Comparison of ENCODE assay signal across 8 cellular contexts in genomic region chr11:58567889-58568512, GRCh38. TPM values are rescaled to one million over a fixed set of nuclear protein-coding genes. Genes with fewer than 3 reads are reported as not detected.
DNase-seq lines count a peak whose midpoint lies in the region; ATAC-seq and TF ChIP-seq lines count a peak whose summit lies in the region.

No MANE protein-coding gene starts in this region.

- H3K4me3 ChIP-seq in gastrocnemius medialis = no peak overlapping the region

- H3K9me3 ChIP-seq in gastrocnemius medialis = no peaks in the 10 kb centered on the region

- in situ Hi-C loops in gastrocnemius medialis (cut with MboI; ENCODE audit: low sequenced_read_pairs in 4 of 4) = loop anchor here in 1 of 4 donors (25.0 kb wide), 1 partner anchor 569 kb away; the partner anchor contains the start of gene FAM111A

- peak; percentile 93 for ATAC-seq in GM21390 (IDR thresholded peaks at IDR 0.05; ENCODE audit: unreplicated experiment)
- ATAC-seq in gastrocnemius medialis = peak in 1 of 2 donors; percentile 82

- peaks cover 0 to 2% of the 10 kb centered on the region in 2 donors for H3K4me1 ChIP-seq in gastrocnemius medialis

- no peak overlapping the region for H3K27ac ChIP-seq in gastrocnemius medialis

- DNase-seq in ELF-1 (ENCODE audit: low read depth, low spot score) (peak; percentile 75), HPDE6-E6E7 (ENCODE audit: extremely low spot score) (peak; percentile 25), RPMI7951 (ENCODE audit: low read depth) (peak; percentile 69), glomerular visceral epithelial cell (ENCODE audit: extremely low spot score) (peak; percentile 58), gastrocnemius medialis (peak in 1 of 2 donors; percentile 23), middle frontal gyrus (ENCODE audit: extremely low spot score, low spot score) (no peak)
- DNase-seq in activated T-helper 9 cell treated with anti-CD3 and anti-CD28 coated beads, Interleukin-2, amount 50 U/mL, for 16 hours (ENCODE audit: low read depth) = peak; percentile 68

- TF ChIP-seq POLR2A in gastrocnemius medialis (IDR thresholded peaks at IDR 0.05) = no peak

- peaks cover 0 to 15% of the 10 kb centered on the region in 2 donors for H3K36me3 ChIP-seq in gastrocnemius medialis

- TF ChIP-seq CTCF in gastrocnemius medialis (IDR thresholded peaks at IDR 0.05 in 4 of 5, conservative IDR thresholded peaks at IDR 0.05 in 1 of 5) = peak; percentile 38 to 74 (median 57)

- no peaks in the 10 kb centered on the region for H3K27me3 ChIP-seq in gastrocnemius medialis

- intact Hi-C loops in gastrocnemius medialis (cut with DNase I; ENCODE audit: low total_unique reads) = no loop called here

RNA-seq across cellular contexts. Expression of gene LPXN, which starts 7.7 kb away (rescaled TPM):
- total RNA-seq in RPMI7951 (2014; rRNA removed; shearing (Covaris generic)) = 147 and 149 TPM in 2 replicates
- 1 to 10 TPM; 1.0 to 2.2 (median 1.9) TPM for total RNA-seq in gastrocnemius medialis

RNA-seq across cellular contexts. Expression of gene ZFP91, which starts 10.9 kb away (rescaled TPM):
- 64.2 and 77.3 TPM in 2 replicates for total RNA-seq in RPMI7951 (2014; rRNA removed; shearing (Covaris generic))
- 10 to 100 TPM; 59.0 to 94.7 (median 90.6) TPM for total RNA-seq in gastrocnemius medialis

RNA-seq across cellular contexts. Expression of gene CNTF, which starts 54.5 kb away (rescaled TPM):
- 1.8 and 3.0 TPM in 2 replicates for total RNA-seq in RPMI7951 (2014; rRNA removed; shearing (Covaris generic))
- total RNA-seq in gastrocnemius medialis = 1 to 10 TPM; 3.2 to 8.5 (median 4.0) TPM

Comparison
In these comparisons a context has a peak if more than half of its experiments do, and no peak if none do; other contexts are left out.
1. RNA of gene LPXN, which starts 7.7 kb away (total RNA-seq): 147 to 149 TPM in RPMI7951; 1.0 to 2.2 TPM in gastrocnemius medialis; every median in the first group is over 10 times any median in the second.